1 cellular context compared by ENCODE assay signal in the genomic region with DNA sequence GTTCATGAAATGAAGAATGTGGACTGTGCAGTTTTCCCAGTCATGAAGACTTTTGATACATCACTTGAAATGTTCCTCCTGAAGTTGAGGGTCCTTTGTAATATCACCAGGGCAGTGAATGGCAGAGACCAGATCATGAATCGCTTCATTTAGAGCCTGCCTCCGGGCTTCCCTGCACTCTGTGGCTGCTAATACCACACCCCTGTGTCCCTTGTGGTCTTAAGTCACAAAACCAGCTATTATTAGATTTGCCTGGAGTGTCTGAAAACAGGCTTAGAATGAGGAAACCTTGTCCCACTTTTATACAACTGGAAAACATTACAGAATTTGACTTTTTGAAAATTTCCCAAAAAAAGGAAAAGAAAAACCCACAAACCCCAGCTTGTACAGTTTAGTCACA.
TF ChIP-seq lines count a peak whose summit lies in the region.

No MANE protein-coding gene starts in this region.

TF ChIP-seq in IMR-90, 13 proteins besides CTCF, POLR2A, EP300 and RAD21 (continued from another document):
- TF ChIP-seq MAFK (IDR thresholded peaks at IDR 0.05; ENCODE audit: low read depth, low read length), result no peak
- no peak for TF ChIP-seq CHD1 (IDR thresholded peaks at IDR 0.05; ENCODE audit: low read depth, low read length)
- no peak for TF ChIP-seq NFE2L2 (IDR thresholded peaks at IDR 0.05; ENCODE audit: low read depth, low read length)
- no peak for TF ChIP-seq CEBPB (IDR thresholded peaks at IDR 0.05; ENCODE audit: low read depth, low read length)
- no peak for TF ChIP-seq MXI1 (IDR thresholded peaks at IDR 0.05; ENCODE audit: borderline replicate concordance, low read depth, low read length)
- TF ChIP-seq, protein P1, sequence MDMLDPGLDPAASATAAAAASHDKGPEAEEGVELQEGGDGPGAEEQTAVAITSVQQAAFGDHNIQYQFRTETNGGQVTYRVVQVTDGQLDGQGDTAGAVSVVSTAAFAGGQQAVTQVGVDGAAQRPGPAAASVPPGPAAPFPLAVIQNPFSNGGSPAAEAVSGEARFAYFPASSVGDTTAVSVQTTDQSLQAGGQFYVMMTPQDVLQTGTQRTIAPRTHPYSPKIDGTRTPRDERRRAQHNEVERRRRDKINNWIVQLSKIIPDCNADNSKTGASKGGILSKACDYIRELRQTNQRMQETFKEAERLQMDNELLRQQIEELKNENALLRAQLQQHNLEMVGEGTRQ (IDR thresholded peaks at IDR 0.05; ENCODE audit: low read depth, low read length), result no peak
- TF ChIP-seq, protein P2, sequence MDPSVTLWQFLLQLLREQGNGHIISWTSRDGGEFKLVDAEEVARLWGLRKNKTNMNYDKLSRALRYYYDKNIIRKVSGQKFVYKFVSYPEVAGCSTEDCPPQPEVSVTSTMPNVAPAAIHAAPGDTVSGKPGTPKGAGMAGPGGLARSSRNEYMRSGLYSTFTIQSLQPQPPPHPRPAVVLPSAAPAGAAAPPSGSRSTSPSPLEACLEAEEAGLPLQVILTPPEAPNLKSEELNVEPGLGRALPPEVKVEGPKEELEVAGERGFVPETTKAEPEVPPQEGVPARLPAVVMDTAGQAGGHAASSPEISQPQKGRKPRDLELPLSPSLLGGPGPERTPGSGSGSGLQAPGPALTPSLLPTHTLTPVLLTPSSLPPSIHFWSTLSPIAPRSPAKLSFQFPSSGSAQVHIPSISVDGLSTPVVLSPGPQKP (IDR thresholded peaks at IDR 0.05; ENCODE audit: borderline replicate concordance, low read depth, low read length), result no peak
